Comparison of ENCODE assay signal across 27 cellular contexts in genomic region chr2:7272180-7272579, GRCh38.
A peak's percentile ranks its signal among the peaks of the same experiment; 100 is the strongest.
DNase-seq lines count a peak whose midpoint lies in the region; ATAC-seq, FAIRE-seq and TF ChIP-seq lines count a peak whose summit lies in the region.
"Had no signal": no experiment of that assay in that cellular context is flagged by ENCODE, and none has a peak within 500 bp of the region (broad histone marks: within the 10 kb centered on the region; RNA-seq: fewer than 3 reads in every experiment).

No MANE protein-coding gene starts in this region.

- no peak overlapping the region for H3K4ac ChIP-seq in mesenchymal stem cell (ENCODE audit: low read depth in 1 of 2, low read length in 2 of 2)

- H3K18ac ChIP-seq in mesenchymal stem cell (ENCODE audit: low read depth in 1 of 2, low read length in 2 of 2): no peak overlapping the region

- no peak for FAIRE-seq in astrocyte (lab: Jason Lieb, UNC)
- FAIRE-seq: colon, frontal cortex had no signal

- H3K9me3 ChIP-seq in astrocyte (ENCODE audit: insufficient read depth, low read depth, low read length): no peaks in the 10 kb centered on the region
- H3K9me3 ChIP-seq in mesenchymal stem cell (ENCODE audit: control insufficient read depth, low read length): no peaks in the 10 kb centered on the region
- H3K9me3 ChIP-seq: ascending aorta, sigmoid colon, SJCRH30, thyroid gland had no signal

- H3K4me2 ChIP-seq in astrocyte (ENCODE audit: low read length) (no peak overlapping the region), mesenchymal stem cell (ENCODE audit: low read length, poor library complexity, severe bottlenecking) (no peak overlapping the region)

- H2AK5ac ChIP-seq in mesenchymal stem cell (ENCODE audit: low read length, severe bottlenecking): no peak overlapping the region

- no peak overlapping the region for H3K23ac ChIP-seq in mesenchymal stem cell (ENCODE audit: low read length in 2 of 2)

- no peaks in the 10 kb centered on the region for H3K79me1 ChIP-seq in mesenchymal stem cell (replicated peaks; ENCODE audit: low read length, poor library complexity, severe bottlenecking)

- no peaks in the 10 kb centered on the region for H3K4me1 Mint-ChIP-seq in astrocyte (ENCODE audit: low read depth, unreplicated experiment)
- H3K4me1 Mint-ChIP-seq: activated CD4-positive, alpha-beta memory T cell treated with anti-CD3 and anti-CD28 coated beads, Interleukin-2, amount 10 ng/mL, durations not matched to agents 7 days and 5 days; activated naive CD4-positive, alpha-beta T cell treated with anti-CD3 and anti-CD28 coated beads, Interleukin-2, amount 10 ng/mL, durations not matched to agents 7 days and 5 days; CD4-positive, alpha-beta memory T cell; memory B cell; stimulated activated naive B cell treated with anti-CD40 and anti-IgM and Interleukin-4, amounts not matched to agents 10 μg/mL and 1 μg/mL and 100 μg/mL, for 72 hours had no signal

- H2BK15ac ChIP-seq in mesenchymal stem cell (ENCODE audit: low read depth, poor library complexity, severe bottlenecking): no peak overlapping the region

- H2BK120ac ChIP-seq in mesenchymal stem cell (ENCODE audit: low read depth, low read length): no peak overlapping the region

- H2AFZ ChIP-seq in astrocyte (ENCODE audit: low read depth, low read length): no peak overlapping the region
- no peak overlapping the region for H2AFZ ChIP-seq in mesenchymal stem cell (ENCODE audit: low read depth, low read length)
- H2AFZ ChIP-seq: parathyroid adenoma had no signal

- H3K9me3 Mint-ChIP-seq in astrocyte (ENCODE audit: unreplicated experiment): no peaks in the 10 kb centered on the region
- H3K9me3 Mint-ChIP-seq: activated CD4-positive, alpha-beta memory T cell treated with anti-CD3 and anti-CD28 coated beads, Interleukin-2, amount 10 ng/mL, durations not matched to agents 7 days and 5 days; activated naive CD4-positive, alpha-beta T cell treated with anti-CD3 and anti-CD28 coated beads, Interleukin-2, amount 10 ng/mL, durations not matched to agents 7 days and 5 days; memory B cell; stimulated activated naive B cell treated with anti-CD40 and anti-IgM and Interleukin-4, amounts not matched to agents 10 μg/mL and 1 μg/mL and 100 μg/mL, for 72 hours had no signal

- no peak for TF ChIP-seq CTCF in astrocyte (IDR thresholded peaks at IDR 0.05; ENCODE audit: insufficient read depth, low read depth, low read length)

- no peak overlapping the region for H3K27ac Mint-ChIP-seq in astrocyte (ENCODE audit: unreplicated experiment)
- H3K27ac Mint-ChIP-seq: activated CD4-positive, alpha-beta memory T cell treated with anti-CD3 and anti-CD28 coated beads, Interleukin-2, amount 10 ng/mL, durations not matched to agents 7 days and 5 days; activated naive CD4-positive, alpha-beta T cell treated with anti-CD3 and anti-CD28 coated beads, Interleukin-2, amount 10 ng/mL, durations not matched to agents 7 days and 5 days; CD4-positive, alpha-beta memory T cell; memory B cell; nephron; stimulated activated naive B cell treated with anti-CD40 and anti-IgM and Interleukin-4, amounts not matched to agents 10 μg/mL and 1 μg/mL and 100 μg/mL, for 72 hours had no signal

- DNase-seq in NOMO-1 treated with DMSO at 0.1 percent for 48 hours (lab: John Stamatoyannopoulos, UW; ENCODE audit: unreplicated experiment) (peak; percentile 14), NOMO-1 treated with dmso at 0.1 percent for 144 hours (lab: John Stamatoyannopoulos, UW; ENCODE audit: unreplicated experiment) (no peak), MV-4-11 (lab: John Stamatoyannopoulos, UW) (peak; percentile 69), astrocyte (ENCODE audit: low read depth) (peak; percentile 6), mesenchymal stem cell (peak; percentile 50), NCI-H1417 treated with DMSO at 0.1 percent for 48 hours (lab: John Stamatoyannopoulos, UW) (no peak), AML-193 (lab: John Stamatoyannopoulos, UW) (no peak)
- DNase-seq in stimulated activated naive CD8-positive, alpha-beta T cell treated with anti-CD3 and anti-CD28 coated beads, Interleukin-15, Interleukin-2, amounts not matched to agents 100 U/mL and 50 U/mL, for 24 hours: no peak
- DNase-seq: activated CD4-positive, alpha-beta memory T cell treated with anti-CD3 and anti-CD28 coated beads, Interleukin-2, amount 10 ng/mL, durations not matched to agents 7 days and 5 days; activated naive CD4-positive, alpha-beta T cell treated with anti-CD3 and anti-CD28 coated beads, Interleukin-2, amount 10 ng/mL, durations not matched to agents 7 days and 5 days; activated T-cell treated with anti-CD3 and anti-CD28 coated beads, Interleukin-2, amount 50 U/mL, for 1 hour; CD4-positive, alpha-beta memory T cell; kidney glomerular epithelial cell; NCI-H1436 treated with DMSO at 0.1 percent for 48 hours; NCI-H526; OCI-M1; sigmoid colon; SJCRH30; stimulated activated naive B cell treated with anti-CD40 and anti-IgM and Interleukin-4, amounts not matched to agents 10 μg/mL and 1 μg/mL and 100 μg/mL, for 72 hours; thyroid gland; WERI-Rb-1 had no signal

- WGBS in mesenchymal stem cell: 50% methylated on average over 3 of the region's 3 CpGs

- no peak overlapping the region for H3K9ac ChIP-seq in astrocyte (ENCODE audit: low read length)
- no peak overlapping the region for H3K9ac ChIP-seq in mesenchymal stem cell (ENCODE audit: low read length)
- H3K9ac ChIP-seq: parathyroid adenoma had no signal

- no peaks in the 10 kb centered on the region for H4K20me1 ChIP-seq in astrocyte (ENCODE audit: insufficient read depth, low read length)

- H2BK12ac ChIP-seq in mesenchymal stem cell (ENCODE audit: low read length in 2 of 2): no peak overlapping the region

- no peak overlapping the region for H4K91ac ChIP-seq in mesenchymal stem cell (ENCODE audit: low read length)

- H3K27me3 ChIP-seq in astrocyte (ENCODE audit: insufficient read depth, low read length) (no peaks in the 10 kb centered on the region), mesenchymal stem cell (ENCODE audit: control insufficient read depth in 1 of 2, insufficient read depth in 1 of 2, low read length in 2 of 2) (peaks cover 0 to 69% of the 10 kb centered on the region in 2 experiments)
- H3K27me3 ChIP-seq: ascending aorta, SJCRH30, thyroid gland had no signal

- no peak overlapping the region for H3K14ac ChIP-seq in mesenchymal stem cell (ENCODE audit: low read length in 2 of 2)

- H3K4me3 ChIP-seq in astrocyte (ENCODE audit: insufficient read depth, low read depth, low read length) (no peak overlapping the region), mesenchymal stem cell (ENCODE audit: insufficient read depth in 1 of 2, low read depth in 1 of 2, low read length in 2 of 2) (no peak overlapping the region)
- H3K4me3 ChIP-seq: ascending aorta, sigmoid colon, SJCRH30, thyroid gland had no signal

- no peak overlapping the region for H2BK5ac ChIP-seq in mesenchymal stem cell (ENCODE audit: low read depth, low read length, poor library complexity, severe bottlenecking)

- no peaks in the 10 kb centered on the region for H3K79me2 ChIP-seq in astrocyte (ENCODE audit: insufficient read depth, low read length)
- H3K79me2 ChIP-seq: parathyroid adenoma had no signal

- H3K4me3 Mint-ChIP-seq in astrocyte (ENCODE audit: unreplicated experiment): no peak overlapping the region
- H3K4me3 Mint-ChIP-seq: activated CD4-positive, alpha-beta memory T cell treated with anti-CD3 and anti-CD28 coated beads, Interleukin-2, amount 10 ng/mL, durations not matched to agents 7 days and 5 days; activated naive CD4-positive, alpha-beta T cell treated with anti-CD3 and anti-CD28 coated beads, Interleukin-2, amount 10 ng/mL, durations not matched to agents 7 days and 5 days; CD4-positive, alpha-beta memory T cell; memory B cell; nephron; stimulated activated naive B cell treated with anti-CD40 and anti-IgM and Interleukin-4, amounts not matched to agents 10 μg/mL and 1 μg/mL and 100 μg/mL, for 72 hours had no signal

- no peak for ATAC-seq in stimulated activated naive CD8-positive, alpha-beta T cell treated with anti-CD3 and anti-CD28 coated beads, Interleukin-15, Interleukin-2, amounts not matched to agents 100 U/mL and 50 U/mL, for 24 hours
- ATAC-seq: stimulated activated naive B cell treated with anti-CD40 and anti-IgM and Interleukin-4, amounts not matched to agents 10 μg/mL and 1 μg/mL and 100 μg/mL, for 72 hours had no signal

- H3K4me1 ChIP-seq in astrocyte (ENCODE audit: insufficient read depth, low read length) (no peaks in the 10 kb centered on the region), mesenchymal stem cell (ENCODE audit: control insufficient read depth, insufficient read depth, low read depth, low read length) (no peaks in the 10 kb centered on the region)
- H3K4me1 ChIP-seq: ascending aorta, parathyroid adenoma, sigmoid colon, SJCRH30, thyroid gland had no signal

- H3K36me3 ChIP-seq in astrocyte (ENCODE audit: insufficient read depth, low read length): no peaks in the 10 kb centered on the region
- H3K36me3 ChIP-seq in mesenchymal stem cell (ENCODE audit: control insufficient read depth in 1 of 2, insufficient read depth in 2 of 2, low read depth in 1 of 2, low read length in 2 of 2): no peaks in the 10 kb centered on the region
- H3K36me3 ChIP-seq: ascending aorta, sigmoid colon, SJCRH30, thyroid gland, WERI-Rb-1 had no signal

- H4K8ac ChIP-seq in mesenchymal stem cell (ENCODE audit: low read length): no peak overlapping the region

- H3K36me3 Mint-ChIP-seq in astrocyte (ENCODE audit: low read depth, unreplicated experiment): no peaks in the 10 kb centered on the region
- H3K36me3 Mint-ChIP-seq: activated naive CD4-positive, alpha-beta T cell treated with anti-CD3 and anti-CD28 coated beads, Interleukin-2, amount 10 ng/mL, durations not matched to agents 7 days and 5 days; CD4-positive, alpha-beta memory T cell; memory B cell; stimulated activated naive B cell treated with anti-CD40 and anti-IgM and Interleukin-4, amounts not matched to agents 10 μg/mL and 1 μg/mL and 100 μg/mL, for 72 hours had no signal

- H3K27ac ChIP-seq in astrocyte (ENCODE audit: low read depth, low read length) (no peak overlapping the region), mesenchymal stem cell (ENCODE audit: low read length, poor library complexity, severe bottlenecking) (no peak overlapping the region)
- H3K27ac ChIP-seq: ascending aorta, parathyroid adenoma, sigmoid colon, SJCRH30, thyroid gland, WERI-Rb-1 had no signal

- H3K27me3 Mint-ChIP-seq in astrocyte (ENCODE audit: low read depth, unreplicated experiment): peaks cover 2% of the 10 kb centered on the region
- H3K27me3 Mint-ChIP-seq: activated naive CD4-positive, alpha-beta T cell treated with anti-CD3 and anti-CD28 coated beads, Interleukin-2, amount 10 ng/mL, durations not matched to agents 7 days and 5 days had no signal

Comparison
In these comparisons a context has a peak if more than half of its experiments do, and no peak if none do; other contexts are left out.
1. DNase-seq: peak in NOMO-1 treated with DMSO at 0.1 percent for 48 hours (single experiment), MV-4-11 (single experiment), astrocyte (single experiment) and mesenchymal stem cell (single experiment); none in NOMO-1 treated with dmso at 0.1 percent for 144 hours (single experiment), NCI-H1417 treated with DMSO at 0.1 percent for 48 hours (single experiment), AML-193 (0 of 2) and stimulated activated naive CD8-positive, alpha-beta T cell treated with anti-CD3 and anti-CD28 coated beads, Interleukin-15, Interleukin-2, amounts not matched to agents 100 U/mL and 50 U/mL, for 24 hours (single experiment).